ENCODE assay signal across 16 cellular contexts in the genomic region with DNA sequence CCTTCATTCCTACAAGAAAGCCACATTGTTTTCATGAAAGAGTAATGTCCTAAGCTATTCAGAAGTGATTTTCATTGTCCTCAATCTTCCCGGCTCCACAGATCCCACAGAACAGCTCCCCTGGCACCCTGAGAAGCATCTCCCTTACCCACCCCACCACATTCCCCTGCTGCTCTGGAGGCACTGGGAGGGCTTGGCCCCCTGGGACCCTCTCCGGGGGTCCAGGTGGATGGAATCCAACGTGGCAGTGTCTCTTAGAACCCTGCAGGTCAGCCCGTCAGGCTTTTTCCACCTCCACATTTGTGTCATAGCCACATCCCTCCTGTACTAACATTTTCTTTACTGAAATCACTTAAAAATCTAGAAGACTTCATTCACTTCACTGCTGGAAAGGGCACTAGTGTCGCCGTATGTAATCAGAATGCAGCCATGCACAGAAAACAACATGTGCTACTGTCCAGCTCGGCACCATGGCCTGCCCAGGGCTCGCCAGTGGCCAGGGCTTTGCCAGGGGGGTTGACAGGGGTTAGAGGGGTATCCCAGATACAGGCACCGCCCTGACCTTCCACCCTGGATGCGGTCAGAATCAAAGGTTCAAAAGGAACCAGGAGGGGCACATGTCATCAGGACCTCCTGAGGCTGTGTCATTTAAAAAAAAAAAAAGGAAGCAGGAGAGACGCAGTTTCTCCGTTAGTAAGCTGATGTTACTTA.
"Had no signal": no experiment of that assay in that cellular context is flagged by ENCODE, and none has a peak within 500 bp of the region (broad histone marks: within the 10 kb centered on the region; RNA-seq: fewer than 3 reads in every experiment).

No MANE protein-coding gene starts in this region.

- H3K36me3 Mint-ChIP-seq: activated naive CD4-positive, alpha-beta T cell treated with anti-CD3 and anti-CD28 coated beads, Interleukin-2, amount 50 U/mL, for 24 hours; mesothelial cell of epicardium; stimulated activated memory B cell treated with anti-CD40 and anti-IgM and Interleukin-4, amounts not matched to agents 10 μg/mL and 1 μg/mL and 100 μg/mL, for 72 hours had no signal

- H3K9me3 Mint-ChIP-seq: activated CD8-positive, alpha-beta T cell treated with anti-CD3 and anti-CD28 coated beads for 36 hours; activated naive CD4-positive, alpha-beta T cell treated with anti-CD3 and anti-CD28 coated beads, Interleukin-2, amount 50 U/mL, for 24 hours; activated T-cell treated with anti-CD3 and anti-CD28 coated beads, Interleukin-2, amount 50 U/mL, for 4 hours; mesothelial cell of epicardium; neural crest cell; stimulated activated memory B cell treated with anti-CD40 and anti-IgM and Interleukin-4, amounts not matched to agents 10 μg/mL and 1 μg/mL and 100 μg/mL, for 72 hours had no signal

- H2AFZ ChIP-seq: parathyroid adenoma had no signal

- H3K9me3 ChIP-seq: adrenal gland, esophagus muscularis mucosa, thyroid gland, uterus had no signal

- H3K79me2 ChIP-seq: parathyroid adenoma had no signal

- H3K27ac Mint-ChIP-seq: activated CD8-positive, alpha-beta T cell treated with anti-CD3 and anti-CD28 coated beads for 36 hours; activated naive CD4-positive, alpha-beta T cell treated with anti-CD3 and anti-CD28 coated beads, Interleukin-2, amount 50 U/mL, for 24 hours; mesothelial cell of epicardium; stimulated activated memory B cell treated with anti-CD40 and anti-IgM and Interleukin-4, amounts not matched to agents 10 μg/mL and 1 μg/mL and 100 μg/mL, for 72 hours had no signal

- ATAC-seq: activated CD8-positive, alpha-beta T cell treated with anti-CD3 and anti-CD28 coated beads for 36 hours; activated T-cell treated with anti-CD3 and anti-CD28 coated beads, Interleukin-2, amount 50 U/mL, for 4 hours; left ventricle myocardium superior; stimulated activated memory B cell treated with anti-CD40 and anti-IgM and Interleukin-4, amounts not matched to agents 10 μg/mL and 1 μg/mL and 100 μg/mL, for 72 hours had no signal

- H3K9ac ChIP-seq: parathyroid adenoma had no signal

- H3K4me1 Mint-ChIP-seq: activated naive CD4-positive, alpha-beta T cell treated with anti-CD3 and anti-CD28 coated beads, Interleukin-2, amount 50 U/mL, for 24 hours; stimulated activated memory B cell treated with anti-CD40 and anti-IgM and Interleukin-4, amounts not matched to agents 10 μg/mL and 1 μg/mL and 100 μg/mL, for 72 hours had no signal

- H3K4me3 ChIP-seq: adrenal gland, esophagus muscularis mucosa, thyroid gland, uterus had no signal

- H3K36me3 ChIP-seq: adrenal gland, esophagus muscularis mucosa, thyroid gland, uterus had no signal

- H3K4me1 ChIP-seq: parathyroid adenoma, uterus had no signal

- H3K4me3 Mint-ChIP-seq: activated CD8-positive, alpha-beta T cell treated with anti-CD3 and anti-CD28 coated beads for 36 hours; activated naive CD4-positive, alpha-beta T cell treated with anti-CD3 and anti-CD28 coated beads, Interleukin-2, amount 50 U/mL, for 24 hours; activated T-cell treated with anti-CD3 and anti-CD28 coated beads, Interleukin-2, amount 50 U/mL, for 4 hours; mesothelial cell of epicardium; neural crest cell; stimulated activated memory B cell treated with anti-CD40 and anti-IgM and Interleukin-4, amounts not matched to agents 10 μg/mL and 1 μg/mL and 100 μg/mL, for 72 hours had no signal

- H3K27ac ChIP-seq: adrenal gland, esophagus muscularis mucosa, parathyroid adenoma, thyroid gland, uterus had no signal

- H3K27me3 Mint-ChIP-seq: activated CD8-positive, alpha-beta T cell treated with anti-CD3 and anti-CD28 coated beads for 36 hours had no signal

- DNase-seq: activated CD4-positive, alpha-beta T cell treated with anti-CD3 and anti-CD28 coated beads for 4 hours; activated CD8-positive, alpha-beta T cell treated with anti-CD3 and anti-CD28 coated beads for 36 hours; activated effector memory CD4-positive, alpha-beta T cell treated with Interleukin-2 at 50 U/mL for 16 hours; activated T-cell treated with anti-CD3 and anti-CD28 coated beads, Interleukin-2, amount 50 U/mL, for 4 hours; adrenal gland; hypothalamus; left ventricle myocardium superior; stimulated activated CD4-positive, alpha-beta T cell treated with anti-CD3 and anti-CD28 coated beads, Interleukin-2, amount 100 ng/mL, for 48 hours; thyroid gland; uterus had no signal

- H3K27me3 ChIP-seq: adrenal gland, thyroid gland, uterus had no signal
